Comparison of ENCODE assay signal across 1 cellular context in the genomic region with DNA sequence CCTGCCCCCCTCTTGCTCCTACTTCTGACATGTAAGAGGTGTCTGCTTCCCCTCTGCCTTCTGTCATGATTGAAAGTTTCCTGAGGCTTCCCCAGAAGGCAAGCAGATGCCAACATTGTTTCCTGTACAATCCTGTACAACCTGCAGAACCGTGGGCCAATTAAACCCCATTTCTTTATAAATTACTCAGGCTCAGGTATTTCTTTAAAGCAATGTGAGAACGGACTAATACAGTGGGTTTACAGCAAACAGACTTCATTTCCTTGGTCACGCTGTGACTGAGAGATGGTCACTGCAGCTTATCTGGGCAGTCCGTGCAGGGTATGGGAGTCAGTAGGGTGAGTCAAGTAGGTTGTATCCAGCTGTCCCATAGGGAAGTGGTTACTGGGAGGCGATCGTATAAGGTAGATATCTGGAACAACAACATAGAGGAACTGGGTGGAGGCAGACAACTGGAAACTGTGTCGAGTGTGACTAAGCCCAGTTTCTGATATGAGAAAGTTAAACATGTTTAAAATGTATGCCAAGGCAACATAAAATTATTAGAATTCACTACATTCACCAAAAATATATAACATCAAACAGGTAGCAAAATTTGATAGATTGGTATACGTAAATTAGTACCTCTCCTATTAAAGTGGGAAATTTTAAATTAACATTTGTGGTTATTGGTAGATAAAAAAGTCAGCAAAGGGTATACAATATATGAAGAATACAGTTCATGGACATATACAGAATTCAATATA.
A peak's percentile ranks its signal among the peaks of the same experiment; 100 is the strongest.
TF ChIP-seq lines count a peak whose summit lies in the region.

No MANE protein-coding gene starts in this region.

TF ChIP-seq in K562, 482 proteins besides CTCF, POLR2A, EP300 and RAD21 (continued from another document and continues in another):
- TF ChIP-seq TEAD2 (tag; IDR thresholded peaks at IDR 0.05), result no peak
- TF ChIP-seq, protein P1, sequence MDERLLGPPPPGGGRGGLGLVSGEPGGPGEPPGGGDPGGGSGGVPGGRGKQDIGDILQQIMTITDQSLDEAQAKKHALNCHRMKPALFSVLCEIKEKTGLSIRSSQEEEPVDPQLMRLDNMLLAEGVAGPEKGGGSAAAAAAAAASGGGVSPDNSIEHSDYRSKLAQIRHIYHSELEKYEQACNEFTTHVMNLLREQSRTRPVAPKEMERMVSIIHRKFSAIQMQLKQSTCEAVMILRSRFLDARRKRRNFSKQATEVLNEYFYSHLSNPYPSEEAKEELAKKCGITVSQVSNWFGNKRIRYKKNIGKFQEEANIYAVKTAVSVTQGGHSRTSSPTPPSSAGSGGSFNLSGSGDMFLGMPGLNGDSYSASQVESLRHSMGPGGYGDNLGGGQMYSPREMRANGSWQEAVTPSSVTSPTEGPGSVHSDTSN (CRISPR knock-in tag; IDR thresholded peaks at IDR 0.05; ENCODE audit: low read depth), result no peak
- TF ChIP-seq, protein P1 (tag; conservative IDR thresholded peaks at IDR 0.05; ENCODE audit: low read depth), result no peak
- no peak for TF ChIP-seq PTRF (tag; IDR thresholded peaks at IDR 0.05)
- TF ChIP-seq, protein P2, sequence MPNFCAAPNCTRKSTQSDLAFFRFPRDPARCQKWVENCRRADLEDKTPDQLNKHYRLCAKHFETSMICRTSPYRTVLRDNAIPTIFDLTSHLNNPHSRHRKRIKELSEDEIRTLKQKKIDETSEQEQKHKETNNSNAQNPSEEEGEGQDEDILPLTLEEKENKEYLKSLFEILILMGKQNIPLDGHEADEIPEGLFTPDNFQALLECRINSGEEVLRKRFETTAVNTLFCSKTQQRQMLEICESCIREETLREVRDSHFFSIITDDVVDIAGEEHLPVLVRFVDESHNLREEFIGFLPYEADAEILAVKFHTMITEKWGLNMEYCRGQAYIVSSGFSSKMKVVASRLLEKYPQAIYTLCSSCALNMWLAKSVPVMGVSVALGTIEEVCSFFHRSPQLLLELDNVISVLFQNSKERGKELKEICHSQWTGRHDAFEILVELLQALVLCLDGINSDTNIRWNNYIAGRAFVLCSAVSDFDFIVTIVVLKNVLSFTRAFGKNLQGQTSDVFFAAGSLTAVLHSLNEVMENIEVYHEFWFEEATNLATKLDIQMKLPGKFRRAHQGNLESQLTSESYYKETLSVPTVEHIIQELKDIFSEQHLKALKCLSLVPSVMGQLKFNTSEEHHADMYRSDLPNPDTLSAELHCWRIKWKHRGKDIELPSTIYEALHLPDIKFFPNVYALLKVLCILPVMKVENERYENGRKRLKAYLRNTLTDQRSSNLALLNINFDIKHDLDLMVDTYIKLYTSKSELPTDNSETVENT (CRISPR knock-in tag; IDR thresholded peaks at IDR 0.05), result no peak
- no peak for TF ChIP-seq ZNF77 (CRISPR knock-in tag; IDR thresholded peaks at IDR 0.05)
- TF ChIP-seq, protein P3, sequence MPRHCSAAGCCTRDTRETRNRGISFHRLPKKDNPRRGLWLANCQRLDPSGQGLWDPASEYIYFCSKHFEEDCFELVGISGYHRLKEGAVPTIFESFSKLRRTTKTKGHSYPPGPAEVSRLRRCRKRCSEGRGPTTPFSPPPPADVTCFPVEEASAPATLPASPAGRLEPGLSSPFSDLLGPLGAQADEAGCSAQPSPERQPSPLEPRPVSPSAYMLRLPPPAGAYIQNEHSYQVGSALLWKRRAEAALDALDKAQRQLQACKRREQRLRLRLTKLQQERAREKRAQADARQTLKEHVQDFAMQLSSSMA (CRISPR knock-in tag; IDR thresholded peaks at IDR 0.05), result no peak
- TF ChIP-seq CTBP1 (IDR thresholded peaks at IDR 0.05; ENCODE audit: borderline replicate concordance), result peak; percentile 79; the same call in 1 of the 2 replicates
- no peak for TF ChIP-seq FOXA3 (CRISPR knock-in tag; conservative IDR thresholded peaks at IDR 0.05 in 1 of 2, IDR thresholded peaks at IDR 0.05 in 1 of 2)
- peak; percentile 73; the same call in 1 of the 2 replicates for TF ChIP-seq SMAD3 (CRISPR knock-in tag; conservative IDR thresholded peaks at IDR 0.05)
- TF ChIP-seq ZNF408 (CRISPR knock-in tag; IDR thresholded peaks at IDR 0.05; ENCODE audit: low read depth), result no peak
- TF ChIP-seq MECOM (CRISPR knock-in tag; IDR thresholded peaks at IDR 0.05), result no peak
- no peak for TF ChIP-seq HIVEP1 (CRISPR knock-in tag; IDR thresholded peaks at IDR 0.05)
- TF ChIP-seq MXD1 (CRISPR knock-in tag; IDR thresholded peaks at IDR 0.05; ENCODE audit: borderline replicate concordance, poor library complexity, severe bottlenecking), result no peak
- no peak for TF ChIP-seq EWSR1 (IDR thresholded peaks at IDR 0.05; ENCODE audit: borderline replicate concordance, low read depth, partially characterized antibody)
- TF ChIP-seq NRF1 (conservative IDR thresholded peaks at IDR 0.05 in 1 of 2, IDR thresholded peaks at IDR 0.05 in 1 of 2), result peak in 1 of 2 experiments; percentile 20; a peak in 1 of 4 replicates
- no peak for TF ChIP-seq CUX1 (CRISPR knock-in tag; IDR thresholded peaks at IDR 0.05)
- TF ChIP-seq, protein P4, sequence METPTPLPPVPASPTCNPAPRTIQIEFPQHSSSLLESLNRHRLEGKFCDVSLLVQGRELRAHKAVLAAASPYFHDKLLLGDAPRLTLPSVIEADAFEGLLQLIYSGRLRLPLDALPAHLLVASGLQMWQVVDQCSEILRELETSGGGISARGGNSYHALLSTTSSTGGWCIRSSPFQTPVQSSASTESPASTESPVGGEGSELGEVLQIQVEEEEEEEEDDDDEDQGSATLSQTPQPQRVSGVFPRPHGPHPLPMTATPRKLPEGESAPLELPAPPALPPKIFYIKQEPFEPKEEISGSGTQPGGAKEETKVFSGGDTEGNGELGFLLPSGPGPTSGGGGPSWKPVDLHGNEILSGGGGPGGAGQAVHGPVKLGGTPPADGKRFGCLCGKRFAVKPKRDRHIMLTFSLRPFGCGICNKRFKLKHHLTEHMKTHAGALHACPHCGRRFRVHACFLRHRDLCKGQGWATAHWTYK (CRISPR knock-in tag; IDR thresholded peaks at IDR 0.05), result no peak
- TF ChIP-seq ASH1L (IDR thresholded peaks at IDR 0.05; ENCODE audit: borderline replicate concordance, low read depth, partially characterized antibody), result no peak
- no peak for TF ChIP-seq ZNF79 (CRISPR knock-in tag; IDR thresholded peaks at IDR 0.05; ENCODE audit: low read depth)
- TF ChIP-seq KLF10 (CRISPR knock-in tag; IDR thresholded peaks at IDR 0.05), result no peak
- TF ChIP-seq, protein P5, sequence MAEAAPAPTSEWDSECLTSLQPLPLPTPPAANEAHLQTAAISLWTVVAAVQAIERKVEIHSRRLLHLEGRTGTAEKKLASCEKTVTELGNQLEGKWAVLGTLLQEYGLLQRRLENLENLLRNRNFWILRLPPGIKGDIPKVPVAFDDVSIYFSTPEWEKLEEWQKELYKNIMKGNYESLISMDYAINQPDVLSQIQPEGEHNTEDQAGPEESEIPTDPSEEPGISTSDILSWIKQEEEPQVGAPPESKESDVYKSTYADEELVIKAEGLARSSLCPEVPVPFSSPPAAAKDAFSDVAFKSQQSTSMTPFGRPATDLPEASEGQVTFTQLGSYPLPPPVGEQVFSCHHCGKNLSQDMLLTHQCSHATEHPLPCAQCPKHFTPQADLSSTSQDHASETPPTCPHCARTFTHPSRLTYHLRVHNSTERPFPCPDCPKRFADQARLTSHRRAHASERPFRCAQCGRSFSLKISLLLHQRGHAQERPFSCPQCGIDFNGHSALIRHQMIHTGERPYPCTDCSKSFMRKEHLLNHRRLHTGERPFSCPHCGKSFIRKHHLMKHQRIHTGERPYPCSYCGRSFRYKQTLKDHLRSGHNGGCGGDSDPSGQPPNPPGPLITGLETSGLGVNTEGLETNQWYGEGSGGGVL (CRISPR knock-in tag; IDR thresholded peaks at IDR 0.05), result no peak
- TF ChIP-seq BRF1 (IDR thresholded peaks at IDR 0.05; ENCODE audit: borderline replicate concordance, extremely low read depth, insufficient read length), result no peak
- TF ChIP-seq XRCC4 (IDR thresholded peaks at IDR 0.05; ENCODE audit: extremely low read depth, insufficient read depth, insufficient read length), result no peak
- TF ChIP-seq GABPA (tag; conservative IDR thresholded peaks at IDR 0.05; ENCODE audit: low read depth), result 0 out of 2 replicates have a peak, but pooled peaks have one; percentile 17
- TF ChIP-seq, protein P6, sequence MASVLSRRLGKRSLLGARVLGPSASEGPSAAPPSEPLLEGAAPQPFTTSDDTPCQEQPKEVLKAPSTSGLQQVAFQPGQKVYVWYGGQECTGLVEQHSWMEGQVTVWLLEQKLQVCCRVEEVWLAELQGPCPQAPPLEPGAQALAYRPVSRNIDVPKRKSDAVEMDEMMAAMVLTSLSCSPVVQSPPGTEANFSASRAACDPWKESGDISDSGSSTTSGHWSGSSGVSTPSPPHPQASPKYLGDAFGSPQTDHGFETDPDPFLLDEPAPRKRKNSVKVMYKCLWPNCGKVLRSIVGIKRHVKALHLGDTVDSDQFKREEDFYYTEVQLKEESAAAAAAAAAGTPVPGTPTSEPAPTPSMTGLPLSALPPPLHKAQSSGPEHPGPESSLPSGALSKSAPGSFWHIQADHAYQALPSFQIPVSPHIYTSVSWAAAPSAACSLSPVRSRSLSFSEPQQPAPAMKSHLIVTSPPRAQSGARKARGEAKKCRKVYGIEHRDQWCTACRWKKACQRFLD (CRISPR knock-in tag; IDR thresholded peaks at IDR 0.05), result peak; percentile 88; the same call in 1 of the 2 replicates
- TF ChIP-seq TBL1XR1 (IDR thresholded peaks at IDR 0.05; ENCODE audit: low read length in 2 of 2), result peak; percentile 63 to 78; a peak in 3 of 4 replicates
- TF ChIP-seq, protein P7, sequence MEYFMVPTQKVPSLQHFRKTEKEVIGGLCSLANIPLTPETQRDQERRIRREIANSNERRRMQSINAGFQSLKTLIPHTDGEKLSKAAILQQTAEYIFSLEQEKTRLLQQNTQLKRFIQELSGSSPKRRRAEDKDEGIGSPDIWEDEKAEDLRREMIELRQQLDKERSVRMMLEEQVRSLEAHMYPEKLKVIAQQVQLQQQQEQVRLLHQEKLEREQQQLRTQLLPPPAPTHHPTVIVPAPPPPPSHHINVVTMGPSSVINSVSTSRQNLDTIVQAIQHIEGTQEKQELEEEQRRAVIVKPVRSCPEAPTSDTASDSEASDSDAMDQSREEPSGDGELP (CRISPR knock-in tag; IDR thresholded peaks at IDR 0.05; ENCODE audit: borderline replicate concordance), result peak; percentile 92
- TF ChIP-seq JUNB (CRISPR knock-in tag; conservative IDR thresholded peaks at IDR 0.05), result no peak
- TF ChIP-seq HEY1 (CRISPR knock-in tag; IDR thresholded peaks at IDR 0.05; ENCODE audit: borderline replicate concordance), result no peak
- no peak for TF ChIP-seq POLR2B (IDR thresholded peaks at IDR 0.05; ENCODE audit: low read depth, partially characterized antibody)
